ENCODE assay signal across 24 cellular contexts in the genomic region with DNA sequence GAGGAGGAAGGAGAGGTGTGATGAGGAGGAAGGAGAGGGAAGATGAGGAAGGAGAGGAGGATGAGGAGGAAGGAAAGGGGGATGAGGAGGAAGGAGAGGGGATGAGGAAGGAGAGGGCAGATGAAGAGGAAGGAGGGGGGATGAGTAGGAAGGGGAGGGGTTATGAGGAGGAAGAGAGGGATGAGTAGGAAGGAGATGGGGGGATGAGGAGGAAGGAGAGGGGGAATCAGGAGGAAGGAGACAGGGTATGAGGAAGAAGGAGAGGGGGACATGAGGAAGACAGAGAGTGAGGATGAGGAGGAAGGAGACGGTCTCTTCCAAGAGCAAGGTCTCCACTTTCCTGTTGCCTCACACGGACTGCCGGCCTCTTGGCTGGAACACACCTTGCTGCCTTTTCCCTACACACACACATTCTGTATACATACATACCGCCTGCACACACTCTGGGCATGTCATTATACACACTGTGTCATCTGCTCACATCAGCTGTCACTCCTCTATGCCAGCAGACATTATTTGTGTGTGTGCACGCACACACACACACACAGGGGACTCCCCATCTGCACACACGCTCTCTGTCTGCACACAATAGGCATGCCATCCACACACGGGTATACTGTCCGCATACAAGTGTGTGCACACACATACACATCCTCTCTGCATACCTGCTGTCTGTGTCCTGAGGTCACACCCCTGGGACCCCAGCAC. TPM values are rescaled to one million over a fixed set of nuclear protein-coding genes. Genes with fewer than 3 reads are reported as not detected.
DNase-seq lines count a peak whose midpoint lies in the region; ATAC-seq, FAIRE-seq and TF ChIP-seq lines count a peak whose summit lies in the region.
"Had no signal": no experiment of that assay in that cellular context is flagged by ENCODE, and none has a peak within 500 bp of the region (broad histone marks: within the 10 kb centered on the region; RNA-seq: fewer than 3 reads in every experiment).

No MANE protein-coding gene starts in this region.

- H3K4me2 ChIP-seq in Karpas-422 (ENCODE audit: low read depth, low read length, poor library complexity, severe bottlenecking) (no peak overlapping the region), H1 (ENCODE audit: insufficient read depth in 1 of 2, low read depth in 2 of 2, low read length in 2 of 2) (no peak overlapping the region)

- H3K27ac Mint-ChIP-seq in stimulated activated effector memory CD8-positive, alpha-beta T cell treated with anti-CD3 and anti-CD28 coated beads, Interleukin-12 subunit alpha, Interleukin-12 subunit beta, amount 100 ng/mL, for 72 hours, result no peak overlapping the region

- H2BK5ac ChIP-seq in H1 (ENCODE audit: low read depth, low read length), result no peak overlapping the region

- 0 out of 2 replicates have a peak overlapping the region, but pooled peaks have one; percentile 68 for H2BK12ac ChIP-seq in H1 (ENCODE audit: low read depth, low read length)

- H3K36me3 ChIP-seq in Karpas-422 (ENCODE audit: insufficient read depth, low read length), result no peaks in the 10 kb centered on the region
- no peaks in the 10 kb centered on the region for H3K36me3 ChIP-seq in H1 (ENCODE audit: control insufficient read depth in 2 of 4, insufficient read depth in 4 of 4, low read length in 3 of 4)
- H3K36me3 ChIP-seq: left lung, stomach, upper lobe of left lung had no signal

- no peak for TF ChIP-seq CTCF in H1 (IDR thresholded peaks at IDR 0.05; ENCODE audit: control extremely low read depth in 1 of 3, insufficient read depth in 1 of 3, low read depth in 1 of 3, low read length in 3 of 3)

- H4K5ac ChIP-seq in H1 (ENCODE audit: insufficient read length, low read depth, low read length), result no peak overlapping the region

- no peaks in the 10 kb centered on the region for H3K9me3 Mint-ChIP-seq in stimulated activated effector memory CD8-positive, alpha-beta T cell treated with anti-CD3 and anti-CD28 coated beads, Interleukin-12 subunit alpha, Interleukin-12 subunit beta, amount 100 ng/mL, for 72 hours

- no peaks in the 10 kb centered on the region for H3K9me2 ChIP-seq in Karpas-422 (replicated peaks; ENCODE audit: insufficient read depth, low read length)

- POLR2A ChIA-PET in H1 (lab: Charles Lee; ENCODE audit: partially characterized antibody), result interaction anchor here (0.6 kb wide), 1 partner anchor 25 kb away, joined by 3 read pairs; no protein-coding TSS in a partner anchor

- H3K9ac ChIP-seq in Karpas-422 (ENCODE audit: low read length) (no peak overlapping the region), H1 (replicated peaks in 1 of 4; ENCODE audit: extremely low read depth in 1 of 4, low read depth in 3 of 4, low read length in 3 of 4) (no peak overlapping the region)

- no peak overlapping the region for H3K56ac ChIP-seq in H1 (replicated peaks; ENCODE audit: insufficient read length, low read depth, low read length)

- no peak overlapping the region for H3K14ac ChIP-seq in H1 (ENCODE audit: insufficient read length)

- H3K79me1 ChIP-seq in H1 (ENCODE audit: low read depth, low read length), result no peaks in the 10 kb centered on the region

- H3K23me2 ChIP-seq in H1 (ENCODE audit: low read depth, low read length), result peaks cover 4% of the 10 kb centered on the region; the same call in 1 of the 2 replicates

- no peak overlapping the region for H2BK120ac ChIP-seq in H1 (replicated peaks; ENCODE audit: low read depth, low read length)

- TF ChIP-seq EP300 in H1 (IDR thresholded peaks at IDR 0.05; ENCODE audit: borderline replicate concordance in 1 of 2, low read depth in 2 of 2, low read length in 2 of 2), result no peak

- H2BK15ac ChIP-seq in H1 (ENCODE audit: low read length), result no peak overlapping the region

- H4K20me1 ChIP-seq in Karpas-422 (ENCODE audit: insufficient read depth, low read depth, low read length), result no peaks in the 10 kb centered on the region
- H4K20me1 ChIP-seq in H1 (replicated peaks in 1 of 2; ENCODE audit: control insufficient read depth in 1 of 2, insufficient read depth in 2 of 2, low read length in 2 of 2), result no peaks in the 10 kb centered on the region

- 0 out of 2 replicates have a peak overlapping the region, but pooled peaks have one; percentile 7 for H2AK5ac ChIP-seq in H1 (ENCODE audit: low read depth, low read length)

- no peaks in the 10 kb centered on the region for H3K27me3 ChIP-seq in Karpas-422 (ENCODE audit: low read length)
- H3K27me3 ChIP-seq in H1 (replicated peaks in 1 of 4; ENCODE audit: control insufficient read depth in 3 of 4, extremely low read depth in 1 of 4, insufficient read depth in 3 of 4, low read length in 3 of 4), result no peaks in the 10 kb centered on the region; a peak in 2 of 7 replicates
- H3K27me3 ChIP-seq: upper lobe of left lung had no signal

- no peak overlapping the region for H3K4me3 Mint-ChIP-seq in stimulated activated effector memory CD8-positive, alpha-beta T cell treated with anti-CD3 and anti-CD28 coated beads, Interleukin-12 subunit alpha, Interleukin-12 subunit beta, amount 100 ng/mL, for 72 hours

- no peaks in the 10 kb centered on the region for H3K4me1 Mint-ChIP-seq in stimulated activated effector memory CD8-positive, alpha-beta T cell treated with anti-CD3 and anti-CD28 coated beads, Interleukin-12 subunit alpha, Interleukin-12 subunit beta, amount 100 ng/mL, for 72 hours

- no peak overlapping the region for H4K8ac ChIP-seq in H1 (ENCODE audit: extremely low read depth, insufficient read depth, low read length)

- no peak for DNase-seq in activated CD4-positive, CD25-positive, alpha-beta regulatory T cell (lab: John Stamatoyannopoulos, UW)
- DNase-seq in Karpas-422 (peak; percentile 54), H1 (ENCODE audit: low read depth in 1 of 2, low spot score in 2 of 2) (no peak), NCI-H524 treated with DMSO at 0.1 percent for 48 hours (lab: John Stamatoyannopoulos, UW) (no peak), NCI-H187 (lab: John Stamatoyannopoulos, UW) (no peak)
- no peak for DNase-seq in stimulated activated effector memory CD8-positive, alpha-beta T cell treated with anti-CD3 and anti-CD28 coated beads, Interleukin-12 subunit alpha, Interleukin-12 subunit beta, amount 100 ng/mL, for 72 hours (ENCODE audit: low spot score in 2 of 2)
- DNase-seq: activated effector memory CD4-positive, alpha-beta T cell treated with Interleukin-2 at 50 U/mL for 16 hours; anterior cingulate cortex; cerebellar nuclear complex; effector memory CD4-positive, alpha-beta T cell; HCEC 1CT; NCI-H1417 treated with DMSO at 0.1 percent for 48 hours; stomach; upper lobe of left lung had no signal

- peak; percentile 36 to 45 for ATAC-seq in activated CD4-positive, CD25-positive, alpha-beta regulatory T cell treated with anti-CD3 and anti-CD28 coated beads, Interleukin-2, amount 50 U/mL, for 24 hours
- ATAC-seq in stimulated activated effector memory CD8-positive, alpha-beta T cell treated with anti-CD3 and anti-CD28 coated beads, Interleukin-12 subunit alpha, Interleukin-12 subunit beta, amount 100 ng/mL, for 72 hours, result peak; percentile 57
- ATAC-seq in GM21717 (IDR thresholded peaks at IDR 0.05; ENCODE audit: unreplicated experiment), result no peak
- ATAC-seq: left lung, sciatic nerve had no signal

- CTCF ChIA-PET in H1 (lab: Charles Lee; ENCODE audit: partially characterized antibody), result interaction anchor here (1.0 to 1.8 kb wide), 4 partner anchors 10 to 104 kb away, joined by 3 to 7 read pairs (median 6); no protein-coding TSS in a partner anchor

- no peak overlapping the region for H3K4ac ChIP-seq in H1 (replicated peaks; ENCODE audit: insufficient read length, low read depth, low read length)

- H3K9me3 ChIP-seq in Karpas-422 (ENCODE audit: low read length) (no peaks in the 10 kb centered on the region), H1 (ENCODE audit: insufficient read depth in 2 of 2, low read depth in 1 of 2, low read length in 1 of 2) (no peaks in the 10 kb centered on the region)
- H3K9me3 ChIP-seq: left lung, stomach, upper lobe of left lung had no signal

- no peaks in the 10 kb centered on the region for H3K36me3 Mint-ChIP-seq in stimulated activated effector memory CD8-positive, alpha-beta T cell treated with anti-CD3 and anti-CD28 coated beads, Interleukin-12 subunit alpha, Interleukin-12 subunit beta, amount 100 ng/mL, for 72 hours

- no peaks in the 10 kb centered on the region for H3K79me2 ChIP-seq in Karpas-422 (ENCODE audit: low read length)
- H3K79me2 ChIP-seq in H1 (ENCODE audit: control insufficient read depth in 1 of 2, insufficient read depth in 2 of 2, low read length in 2 of 2), result no peaks in the 10 kb centered on the region

- TF ChIP-seq POLR2A in H1 (IDR thresholded peaks at IDR 0.05; ENCODE audit: control extremely low read depth in 1 of 2, low read depth in 2 of 2, low read length in 2 of 2), result no peak

- H4K91ac ChIP-seq in H1 (replicated peaks; ENCODE audit: insufficient read length, low read length), result no peak overlapping the region

- no peak for FAIRE-seq in H1 (lab: Jason Lieb, UNC)

- no peak overlapping the region for H3K4me3 ChIP-seq in Karpas-422 (ENCODE audit: low read length)
- no peak overlapping the region for H3K4me3 ChIP-seq in H1 (ENCODE audit: extremely low read depth in 1 of 4, insufficient read depth in 2 of 4, low read depth in 3 of 4, low read length in 4 of 4)
- H3K4me3 ChIP-seq: left lung, stomach, upper lobe of left lung had no signal

- H3K18ac ChIP-seq in H1 (ENCODE audit: extremely low read depth, low read length), result no peak overlapping the region

- H2BK20ac ChIP-seq in H1 (ENCODE audit: low read length), result no peak overlapping the region

- H3K27ac ChIP-seq in Karpas-422 (ENCODE audit: low read length), result no peak overlapping the region
- H3K27ac ChIP-seq in H1 (ENCODE audit: low read depth, low read length), result no peak overlapping the region
- H3K27ac ChIP-seq: left lung, stomach, upper lobe of left lung, VCaP had no signal

- TF ChIP-seq RAD21 in H1 (IDR thresholded peaks at IDR 0.05 in 1 of 2, conservative IDR thresholded peaks at IDR 0.05 in 1 of 2; ENCODE audit: low read depth in 2 of 2, low read length in 2 of 2), result no peak

- H3K23ac ChIP-seq in H1 (ENCODE audit: insufficient read length), result no peak overlapping the region

- H2AFZ ChIP-seq in Karpas-422 (ENCODE audit: low read length), result no peak overlapping the region
- H2AFZ ChIP-seq in H1 (ENCODE audit: low read length), result no peak overlapping the region

- WGBS in H1 (ENCODE audit: extremely low coverage in 1 of 2, insufficient coverage in 1 of 2, insufficient read length in 1 of 2, insufficient replicate concordance in 2 of 2, low coverage in 1 of 2, low lambda C conversion rate in 2 of 2, missing lambda C conversion rate in 1 of 2), 2 experiments, result 75% methylated on average over 8 of the region's 8 CpGs; no CpG with 5 or more reads in 1 of the 2 experiments

- no peaks in the 10 kb centered on the region for H3K4me1 ChIP-seq in Karpas-422 (ENCODE audit: low read length)
- peaks cover 0 to 4% (median 0%) of the 10 kb centered on the region in 4 experiments; a peak in 1 of 7 replicates for H3K4me1 ChIP-seq in H1 (replicated peaks in 1 of 4; ENCODE audit: control insufficient read depth in 3 of 4, insufficient read depth in 4 of 4, low read length in 3 of 4)
- H3K4me1 ChIP-seq: left lung, stomach, upper lobe of left lung had no signal

RNA-seq across cellular contexts. Expression of a gene that starts 11.1 kb away (rescaled TPM):
- not detected in 2 replicates for total RNA-seq in Karpas-422 (2014; rRNA removed; shearing (Covaris generic); ENCODE audit: low replicate concordance)
- total RNA-seq in H1 (2021; fragmentation: NEBNext Ultra II Directional; extraction: Animal tissue kit (Norgen Biotek cat#: 25700)), result 1.2 and 1.5 TPM in 2 replicates
- polyA plus RNA-seq in H1 (2011; rRNA removed), result 0.82 and 1.6 TPM in 2 replicates
- 1.6 TPM for polyA plus RNA-seq in H1 (2011; cell fraction: cytosol; rRNA removed)
- polyA plus RNA-seq in H1 (2011; cell fraction: nucleus; rRNA removed), result 0.84 TPM
- 0.23 to 0.97 TPM (median 0.69 TPM) in 4 replicates for polyA plus RNA-seq in H1 (2012, experiment 1 of 2)
- 0.34 TPM for polyA plus RNA-seq in H1 (2012, experiment 2 of 2)
- 0.67 TPM for polyA plus RNA-seq in H1 (2013, experiment 1 of 2)
- polyA plus RNA-seq in H1 (2013, experiment 2 of 2), result 0.55 TPM
- not detected in 2 replicates for polyA minus RNA-seq in H1 (2011; rRNA and poly(A)+ RNA removed)
- 1.0 TPM for polyA minus RNA-seq in H1 (2011; cell fraction: cytosol; rRNA and poly(A)+ RNA removed)
- polyA minus RNA-seq in H1 (2011; cell fraction: nucleus; rRNA and poly(A)+ RNA removed), result 0.80 TPM
- total RNA-seq: activated CD8-positive, alpha-beta memory T cell treated with anti-CD3 and anti-CD28 coated beads for 36 hours; fibroblast of lung; left lung; LHCN-M2; osteocyte; sciatic nerve; stomach; T-helper 1 cell treated with Interleukin-12 subunit alpha and Interleukin-12 subunit beta and Interleukin-4 antibody, amounts not matched to agents 30 ng/mL and 1 ng/mL, for 36 hours; upper lobe of left lung had no signal
- polyA plus RNA-seq: fibroblast of lung, stomach had no signal
